Comparison of ENCODE assay signal across 26 cellular contexts in genomic region chr17:2808367-2809335, GRCh38. TPM values are rescaled to one million over a fixed set of nuclear protein-coding genes. Genes with fewer than 3 reads are reported as not detected.
DNase-seq lines count a peak whose midpoint lies in the region; ATAC-seq, FAIRE-seq and TF ChIP-seq lines count a peak whose summit lies in the region.
"Had no signal": no experiment of that assay in that cellular context is flagged by ENCODE, and none has a peak within 500 bp of the region (broad histone marks: within the 10 kb centered on the region; RNA-seq: fewer than 3 reads in every experiment).

No MANE protein-coding gene starts in this region.

- ATAC-seq in Right ventricle myocardium inferior: no peak
- no peak for ATAC-seq in Right ventricle myocardium superior (ENCODE audit: poor library complexity)
- ATAC-seq in natural killer cell treated with Interleukin-12 subunit alpha and Interleukin-12 subunit beta and Interleukin-15 and Interleukin-18, amount 100 ng/mL, for 72 hours: no peak
- no peak for ATAC-seq in HG03280 (IDR thresholded peaks at IDR 0.05; ENCODE audit: unreplicated experiment)
- ATAC-seq in GM21447 (IDR thresholded peaks at IDR 0.05; ENCODE audit: unreplicated experiment): no peak

- TF ChIP-seq EP300 in H1 (IDR thresholded peaks at IDR 0.05; ENCODE audit: borderline replicate concordance in 1 of 2, low read depth in 2 of 2, low read length in 2 of 2): no peak

- no peak overlapping the region for H3K9ac ChIP-seq in H1 (replicated peaks in 1 of 4; ENCODE audit: extremely low read depth in 1 of 4, low read depth in 3 of 4, low read length in 3 of 4)

- H3K4me3 ChIP-seq in H1 (ENCODE audit: extremely low read depth in 1 of 4, insufficient read depth in 2 of 4, low read depth in 3 of 4, low read length in 4 of 4): no peak overlapping the region
- H3K4me3 ChIP-seq: SJCRH30 had no signal

- H3K36me3 Mint-ChIP-seq in natural killer cell treated with Interleukin-12 subunit alpha and Interleukin-12 subunit beta and Interleukin-15 and Interleukin-18, amount 100 ng/mL, for 72 hours: peaks cover under 1% of the 10 kb centered on the region

- no peak for FAIRE-seq in H1 (lab: Jason Lieb, UNC)
- FAIRE-seq: GM12892, H54, HTR-8/SVneo, RCC 7860 had no signal

- H2BK20ac ChIP-seq in H1 (ENCODE audit: low read length): no peak overlapping the region

- H3K27ac ChIP-seq in H1 (ENCODE audit: low read depth, low read length): no peak overlapping the region; the same call in 1 of the 2 replicates
- H3K27ac ChIP-seq: 22Rv1, SJCRH30 had no signal

- H2BK5ac ChIP-seq in H1 (ENCODE audit: low read depth, low read length): no peak overlapping the region

- H3K23ac ChIP-seq in H1 (ENCODE audit: insufficient read length): no peak overlapping the region

- no peak overlapping the region; the same call in 1 of the 2 replicates for H3K18ac ChIP-seq in H1 (ENCODE audit: extremely low read depth, low read length)

- H3K79me1 ChIP-seq in H1 (ENCODE audit: low read depth, low read length): no peaks in the 10 kb centered on the region

- no peaks in the 10 kb centered on the region for H3K27me3 ChIP-seq in H1 (replicated peaks in 1 of 4; ENCODE audit: control insufficient read depth in 3 of 4, extremely low read depth in 1 of 4, insufficient read depth in 3 of 4, low read length in 3 of 4)
- H3K27me3 ChIP-seq: SJCRH30 had no signal

- no peaks in the 10 kb centered on the region; a peak in 1 of 7 replicates for H3K4me1 ChIP-seq in H1 (replicated peaks in 1 of 4; ENCODE audit: control insufficient read depth in 3 of 4, insufficient read depth in 4 of 4, low read length in 3 of 4)
- H3K4me1 ChIP-seq: SJCRH30 had no signal

- no peak overlapping the region for H3K4ac ChIP-seq in H1 (replicated peaks; ENCODE audit: insufficient read length, low read depth, low read length)

- TF ChIP-seq CTCF in H1 (IDR thresholded peaks at IDR 0.05; ENCODE audit: control extremely low read depth in 1 of 3, insufficient read depth in 1 of 3, low read depth in 1 of 3, low read length in 3 of 3): no peak

- peaks cover 0 to 2% of the 10 kb centered on the region in 2 experiments for H4K20me1 ChIP-seq in H1 (replicated peaks in 1 of 2; ENCODE audit: control insufficient read depth in 1 of 2, insufficient read depth in 2 of 2, low read length in 2 of 2)

- DNase-seq in Right ventricle myocardium inferior (ENCODE audit: missing footprints) (peak; percentile 47), Right ventricle myocardium superior (no peak), H1 (ENCODE audit: low read depth in 1 of 2, low spot score in 2 of 2) (no peak), NCI-H2081 (lab: John Stamatoyannopoulos, UW) (no peak)
- peak; percentile 32 for DNase-seq in natural killer cell treated with Interleukin-12 subunit alpha and Interleukin-12 subunit beta and Interleukin-15 and Interleukin-18, amount 100 ng/mL, for 72 hours (ENCODE audit: low spot score)
- DNase-seq in stimulated activated CD4-positive, alpha-beta T cell treated with anti-CD3 and anti-CD28 coated beads, Interleukin-2, amount 100 ng/mL, for 48 hours: no peak
- DNase-seq: Calu3, DMS79 treated with DMSO at 0.1 percent for 48 hours, KBM-7, MV-4-11, NCI-H1105, NCI-H1436 treated with DMSO at 0.1 percent for 48 hours, NCI-H187 treated with DMSO at 0.1 percent for 48 hours, NCI-H2107, NCI-H524, NCI-H748 treated with DMSO at 0.1 percent for 48 hours, SJCRH30 had no signal

- no peaks in the 10 kb centered on the region for H3K79me2 ChIP-seq in H1 (ENCODE audit: control insufficient read depth in 1 of 2, insufficient read depth in 2 of 2, low read length in 2 of 2)

- CTCF ChIA-PET in H1 (lab: Charles Lee; ENCODE audit: partially characterized antibody): interaction anchor here (0.6 to 2.0 kb wide), 6 partner anchors 10 to 67 kb away, joined by 3 to 7 read pairs (median 6); no protein-coding TSS in a partner anchor

- intact Hi-C loops in Right ventricle myocardium inferior (cut with DNase I): no loop called here
- intact Hi-C loops in Right ventricle myocardium superior (cut with DNase I): no loop called here

- H4K8ac ChIP-seq in H1 (ENCODE audit: extremely low read depth, insufficient read depth, low read length): peak overlapping the region; percentile 51; the same call in 1 of the 2 replicates

- H2BK12ac ChIP-seq in H1 (ENCODE audit: low read depth, low read length): no peak overlapping the region

- no peak overlapping the region for H4K5ac ChIP-seq in H1 (ENCODE audit: insufficient read length, low read depth, low read length)

- H3K27ac Mint-ChIP-seq in natural killer cell treated with Interleukin-12 subunit alpha and Interleukin-12 subunit beta and Interleukin-15 and Interleukin-18, amount 100 ng/mL, for 72 hours: no peak overlapping the region

- H2BK120ac ChIP-seq in H1 (replicated peaks; ENCODE audit: low read depth, low read length): no peak overlapping the region

- H3K14ac ChIP-seq in H1 (ENCODE audit: insufficient read length): no peak overlapping the region

- H3K4me3 Mint-ChIP-seq in natural killer cell treated with Interleukin-12 subunit alpha and Interleukin-12 subunit beta and Interleukin-15 and Interleukin-18, amount 100 ng/mL, for 72 hours: no peak overlapping the region

- H4K91ac ChIP-seq in H1 (replicated peaks; ENCODE audit: insufficient read length, low read length): no peak overlapping the region

- WGBS in H1 (ENCODE audit: extremely low coverage in 1 of 2, insufficient coverage in 1 of 2, insufficient read length in 1 of 2, insufficient replicate concordance in 2 of 2, low coverage in 1 of 2, low lambda C conversion rate in 2 of 2, missing lambda C conversion rate in 1 of 2), 2 experiments: 93% methylated on average over 30 of the region's 30 CpGs; no CpG with 5 or more reads in 1 of the 2 experiments

- TF ChIP-seq POLR2A in H1 (IDR thresholded peaks at IDR 0.05; ENCODE audit: control extremely low read depth in 1 of 2, low read depth in 2 of 2, low read length in 2 of 2): no peak

- POLR2A ChIA-PET in H1 (lab: Charles Lee; ENCODE audit: partially characterized antibody): interaction anchor here (0.6 to 1.3 kb wide), 2 partner anchors 14 to 891 kb away, joined by 3 to 4 read pairs; no protein-coding TSS in a partner anchor

- no peaks in the 10 kb centered on the region for H3K36me3 ChIP-seq in H1 (ENCODE audit: control insufficient read depth in 2 of 4, insufficient read depth in 4 of 4, low read length in 3 of 4)
- H3K36me3 ChIP-seq: SJCRH30 had no signal

- peaks cover 0 to 2% of the 10 kb centered on the region in 2 donors for H3K27me3 Mint-ChIP-seq in natural killer cell treated with Interleukin-12 subunit alpha and Interleukin-12 subunit beta and Interleukin-15 and Interleukin-18, amount 100 ng/mL, for 72 hours

- no peak overlapping the region for H3K4me2 ChIP-seq in H1 (ENCODE audit: insufficient read depth in 1 of 2, low read depth in 2 of 2, low read length in 2 of 2)

- H3K9me3 Mint-ChIP-seq in natural killer cell treated with Interleukin-12 subunit alpha and Interleukin-12 subunit beta and Interleukin-15 and Interleukin-18, amount 100 ng/mL, for 72 hours: no peaks in the 10 kb centered on the region

- H3K4me1 Mint-ChIP-seq in natural killer cell treated with Interleukin-12 subunit alpha and Interleukin-12 subunit beta and Interleukin-15 and Interleukin-18, amount 100 ng/mL, for 72 hours (ENCODE audit: low read depth in 2 of 2): peaks cover 36 to 55% of the 10 kb centered on the region in 2 donors

- H2AK5ac ChIP-seq in H1 (ENCODE audit: low read depth, low read length): no peak overlapping the region

- no peak overlapping the region for H2AFZ ChIP-seq in H1 (ENCODE audit: low read length)

- no peak for TF ChIP-seq RAD21 in H1 (IDR thresholded peaks at IDR 0.05 in 1 of 2, conservative IDR thresholded peaks at IDR 0.05 in 1 of 2; ENCODE audit: low read depth in 2 of 2, low read length in 2 of 2)

- no peaks in the 10 kb centered on the region for H3K23me2 ChIP-seq in H1 (ENCODE audit: low read depth, low read length)

- no peak overlapping the region for H3K56ac ChIP-seq in H1 (replicated peaks; ENCODE audit: insufficient read length, low read depth, low read length)

- no peaks in the 10 kb centered on the region for H3K9me3 ChIP-seq in H1 (ENCODE audit: insufficient read depth in 2 of 2, low read depth in 1 of 2, low read length in 1 of 2)
- H3K9me3 ChIP-seq: SJCRH30 had no signal

- H2BK15ac ChIP-seq in H1 (ENCODE audit: low read length): no peak overlapping the region; the same call in 1 of the 2 replicates

RNA-seq across cellular contexts. Expression of gene RAP1GAP2, which starts 12.4 kb away (rescaled TPM):
- total RNA-seq in Right ventricle myocardium inferior (57.2 TPM), Right ventricle myocardium superior (46.8 TPM)
- 63.4 and 63.8 TPM in 2 replicates for total RNA-seq in H1 (2021; fragmentation: NEBNext Ultra II Directional; extraction: Animal tissue kit (Norgen Biotek cat#: 25700))
- polyA plus RNA-seq in H1 (2011; rRNA removed): 24.0 and 28.9 TPM in 2 replicates
- 25.1 TPM for polyA plus RNA-seq in H1 (2011; cell fraction: cytosol; rRNA removed)
- 165 TPM for polyA plus RNA-seq in H1 (2011; cell fraction: nucleus; rRNA removed)
- 26.1 to 39.5 TPM (median 30.8 TPM) in 4 replicates for polyA plus RNA-seq in H1 (2012, experiment 1 of 2)
- 16.1 TPM for polyA plus RNA-seq in H1 (2012, experiment 2 of 2)
- polyA plus RNA-seq in H1 (2013, experiment 1 of 2): 22.5 TPM
- polyA plus RNA-seq in H1 (2013, experiment 2 of 2): 22.8 TPM
- polyA minus RNA-seq in H1 (2011; rRNA and poly(A)+ RNA removed): 27.1 and 37.8 TPM in 2 replicates
- 18.9 TPM for polyA minus RNA-seq in H1 (2011; cell fraction: cytosol; rRNA and poly(A)+ RNA removed)
- polyA minus RNA-seq in H1 (2011; cell fraction: nucleus; rRNA and poly(A)+ RNA removed): 28.5 TPM
- total RNA-seq in natural killer cell treated with Interleukin-12 subunit alpha and Interleukin-12 subunit beta and Interleukin-15 and Interleukin-18, amount 100 ng/mL, for 72 hours: 10 to 100 TPM in 1 of 2 donors, 1 to 10 TPM in 1; 7.7 to 14.5 TPM

RNA-seq across cellular contexts. Expression of gene CCDC92B, which starts 59.2 kb away (rescaled TPM):
- total RNA-seq in Right ventricle myocardium inferior: 0.16 TPM
- 0.11 TPM for total RNA-seq in Right ventricle myocardium superior
- 11.9 and 12.1 TPM in 2 replicates for total RNA-seq in H1 (2021; fragmentation: NEBNext Ultra II Directional; extraction: Animal tissue kit (Norgen Biotek cat#: 25700))
- 5.5 and 9.0 TPM in 2 replicates for polyA plus RNA-seq in H1 (2011; rRNA removed)
- 5.5 TPM for polyA plus RNA-seq in H1 (2011; cell fraction: cytosol; rRNA removed)
- 11.0 TPM for polyA plus RNA-seq in H1 (2011; cell fraction: nucleus; rRNA removed)
- polyA plus RNA-seq in H1 (2012, experiment 1 of 2): 9.2 to 11.7 TPM (median 11.1 TPM) in 4 replicates
- polyA plus RNA-seq in H1 (2012, experiment 2 of 2): 12.5 TPM
- 8.5 TPM for polyA plus RNA-seq in H1 (2013, experiment 1 of 2)
- polyA plus RNA-seq in H1 (2013, experiment 2 of 2): 8.3 TPM
- polyA minus RNA-seq in H1 (2011; rRNA and poly(A)+ RNA removed): 4.7 and 10.4 TPM in 2 replicates
- 6.5 TPM for polyA minus RNA-seq in H1 (2011; cell fraction: cytosol; rRNA and poly(A)+ RNA removed)
- polyA minus RNA-seq in H1 (2011; cell fraction: nucleus; rRNA and poly(A)+ RNA removed): 4.9 TPM
- total RNA-seq in natural killer cell treated with Interleukin-12 subunit alpha and Interleukin-12 subunit beta and Interleukin-15 and Interleukin-18, amount 100 ng/mL, for 72 hours: not detected
- total RNA-seq: Calu3, LHCN-M2, MCF 10A, SJCRH30 had no signal

Comparison
In these comparisons a context has a peak if more than half of its experiments do, and no peak if none do; other contexts are left out.
1. DNase-seq: peak in Right ventricle myocardium inferior (single experiment) and natural killer cell treated with Interleukin-12 subunit alpha and Interleukin-12 subunit beta and Interleukin-15 and Interleukin-18, amount 100 ng/mL, for 72 hours (single experiment); none in Right ventricle myocardium superior (single experiment), H1 (0 of 2), stimulated activated CD4-positive, alpha-beta T cell treated with anti-CD3 and anti-CD28 coated beads, Interleukin-2, amount 100 ng/mL, for 48 hours (0 of 2) and NCI-H2081 (0 of 2).
2. RNA of gene CCDC92B, which starts 59.2 kb away (total RNA-seq): 11.9 to 12.1 TPM in H1; 0.16 TPM in Right ventricle myocardium inferior (single experiment), 0.11 TPM in Right ventricle myocardium superior (single experiment) and not detected in natural killer cell treated with Interleukin-12 subunit alpha and Interleukin-12 subunit beta and Interleukin-15 and Interleukin-18, amount 100 ng/mL, for 72 hours; every median in the first group is over 10 times any median in the second.